12 cellular contexts compared by ENCODE assay signal in the genomic region with DNA sequence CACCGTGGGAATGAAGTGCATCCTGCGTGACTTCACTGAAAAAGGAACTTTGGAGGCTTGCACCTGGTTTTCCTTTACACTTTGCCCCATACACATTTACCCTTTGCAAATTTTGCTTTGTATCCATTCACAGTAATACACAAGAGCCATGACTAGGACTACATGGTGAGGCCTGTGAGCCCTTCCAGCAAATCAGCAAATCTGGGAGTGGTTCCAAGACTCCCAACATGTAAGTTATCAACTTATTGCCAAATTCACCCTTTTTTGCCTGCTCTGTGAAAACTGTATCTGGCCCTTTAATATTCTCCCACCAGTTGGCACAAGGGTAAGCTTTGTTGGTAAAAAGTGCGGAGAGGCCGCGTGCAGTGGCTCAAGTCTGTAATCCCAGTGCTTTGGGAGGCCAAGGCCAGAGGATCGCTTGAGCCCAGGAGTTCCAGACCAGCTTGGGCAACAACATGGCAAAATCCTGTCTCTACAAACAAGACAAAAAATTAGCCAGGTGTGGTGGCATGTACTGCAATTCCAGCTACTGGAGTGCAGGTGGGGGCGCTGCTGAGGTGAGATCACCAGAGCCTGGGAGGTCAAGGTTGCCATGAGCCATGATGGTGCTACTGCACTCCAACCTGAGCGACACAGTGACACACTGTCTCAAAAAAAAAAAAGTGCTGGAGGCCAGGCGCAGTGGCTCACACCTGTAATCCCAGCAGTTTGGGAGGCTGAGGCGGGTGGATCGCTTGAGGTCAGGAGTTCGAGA. TPM values are rescaled to one million over a fixed set of nuclear protein-coding genes. Genes with fewer than 3 reads are reported as not detected.
DNase-seq lines count a peak whose midpoint lies in the region; ATAC-seq, FAIRE-seq and TF ChIP-seq lines count a peak whose summit lies in the region.
"Had no signal": no experiment of that assay in that cellular context is flagged by ENCODE, and none has a peak within 500 bp of the region (broad histone marks: within the 10 kb centered on the region; RNA-seq: fewer than 3 reads in every experiment).

No MANE protein-coding gene starts in this region.

- DNase-seq in COLO668 (lab: John Stamatoyannopoulos, UW; ENCODE audit: unreplicated experiment) (peak; percentile 4), GM10266 (ENCODE audit: extremely low spot score) (no peak), RPMI8226 (peak; percentile 35), fibroblast of the aortic adventitia (ENCODE audit: low read depth) (peak; percentile 51), GM12891 (ENCODE audit: insufficient read length, low spot score) (no peak), amniotic stem cell (lab: John Stamatoyannopoulos, UW) (no peak), NCI-H446 treated with DMSO at 0.1 percent for 48 hours (lab: John Stamatoyannopoulos, UW) (no peak)
- DNase-seq: NCI-H1694; OCI-M1; stimulated activated naive CD4-positive, alpha-beta T cell had no signal

- H3K4me3 ChIP-seq in fibroblast of the aortic adventitia (ENCODE audit: low read depth, low read length) = no peak overlapping the region

- TF ChIP-seq CTCF in GM10266 (IDR thresholded peaks at IDR 0.05; ENCODE audit: control insufficient read depth, insufficient read depth, low read depth, missing control alignments) (peak; percentile 29), fibroblast of the aortic adventitia (IDR thresholded peaks at IDR 0.05; ENCODE audit: insufficient read depth, low read length) (no peak)

- FAIRE-seq in GM12891 (lab: Jason Lieb, UNC) = no peak
- FAIRE-seq: D721Med had no signal

- no peak for ATAC-seq in GM21576 (IDR thresholded peaks at IDR 0.05; ENCODE audit: unreplicated experiment)

- no peak for TF ChIP-seq POLR2A in GM12891 (IDR thresholded peaks at IDR 0.05; ENCODE audit: low read depth, low read length)

TF ChIP-seq in GM12891, 5 proteins besides CTCF, POLR2A, EP300 and RAD21:
- TF ChIP-seq TAF1 (IDR thresholded peaks at IDR 0.05; ENCODE audit: low read depth, low read length) = no peak
- no peak for TF ChIP-seq POLR2AphosphoS5 (IDR thresholded peaks at IDR 0.05; ENCODE audit: low read depth, low read length)
- no peak for TF ChIP-seq SPI1 (IDR thresholded peaks at IDR 0.05; ENCODE audit: low read depth, low read length)
- no peak for TF ChIP-seq POU2F2 (IDR thresholded peaks at IDR 0.05; ENCODE audit: low read depth, low read length)
- TF ChIP-seq PAX5 (IDR thresholded peaks at IDR 0.05; ENCODE audit: insufficient read depth, low read length, severe bottlenecking) = no peak

RNA-seq across cellular contexts. Expression of a gene that starts 5.0 kb away (rescaled TPM):
- total RNA-seq in fibroblast of the aortic adventitia (ENCODE audit: low replicate concordance) = 10.4 and 16.6 TPM in 2 replicates
- polyA plus RNA-seq in GM12891 (2012; ENCODE audit: low read depth, missing spikeins) = 3.9 TPM

RNA-seq across cellular contexts. Expression of a gene that starts 52.9 kb away (rescaled TPM):
- 32.1 and 45.0 TPM in 2 replicates for total RNA-seq in fibroblast of the aortic adventitia (ENCODE audit: low replicate concordance)
- polyA plus RNA-seq in GM12891 (2012; ENCODE audit: low read depth, missing spikeins) = 13.3 TPM

Comparison
In these comparisons a context has a peak if more than half of its experiments do, and no peak if none do; other contexts are left out.
1. DNase-seq: peak in COLO668 (single experiment), RPMI8226 (single experiment) and fibroblast of the aortic adventitia (single experiment); none in GM10266 (single experiment), GM12891 (single experiment), amniotic stem cell (single experiment) and NCI-H446 treated with DMSO at 0.1 percent for 48 hours (single experiment).